In the genomic region with DNA sequence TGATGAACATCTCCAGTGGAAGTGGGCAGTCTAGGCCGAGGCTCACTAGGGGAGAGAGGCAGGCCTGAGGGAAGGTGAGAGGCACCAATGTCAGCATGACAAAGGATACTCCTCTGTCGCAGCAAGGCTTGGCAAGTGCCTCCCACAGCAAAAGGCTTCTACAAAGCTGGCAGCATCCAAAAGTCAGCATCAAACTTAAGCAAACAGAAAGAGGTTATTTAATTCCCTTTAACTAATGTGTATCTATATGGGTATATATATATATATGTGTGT, we compare ENCODE assay signal across 1 cellular context.
TF ChIP-seq lines count a peak whose summit lies in the region.

No MANE protein-coding gene starts in this region.

TF ChIP-seq in SK-N-SH treated with all-trans-retinoic acid at 6 μM for 48 hours, 23 proteins besides CTCF, POLR2A, EP300 and RAD21 (continued from another document):
- TF ChIP-seq, protein P1, sequence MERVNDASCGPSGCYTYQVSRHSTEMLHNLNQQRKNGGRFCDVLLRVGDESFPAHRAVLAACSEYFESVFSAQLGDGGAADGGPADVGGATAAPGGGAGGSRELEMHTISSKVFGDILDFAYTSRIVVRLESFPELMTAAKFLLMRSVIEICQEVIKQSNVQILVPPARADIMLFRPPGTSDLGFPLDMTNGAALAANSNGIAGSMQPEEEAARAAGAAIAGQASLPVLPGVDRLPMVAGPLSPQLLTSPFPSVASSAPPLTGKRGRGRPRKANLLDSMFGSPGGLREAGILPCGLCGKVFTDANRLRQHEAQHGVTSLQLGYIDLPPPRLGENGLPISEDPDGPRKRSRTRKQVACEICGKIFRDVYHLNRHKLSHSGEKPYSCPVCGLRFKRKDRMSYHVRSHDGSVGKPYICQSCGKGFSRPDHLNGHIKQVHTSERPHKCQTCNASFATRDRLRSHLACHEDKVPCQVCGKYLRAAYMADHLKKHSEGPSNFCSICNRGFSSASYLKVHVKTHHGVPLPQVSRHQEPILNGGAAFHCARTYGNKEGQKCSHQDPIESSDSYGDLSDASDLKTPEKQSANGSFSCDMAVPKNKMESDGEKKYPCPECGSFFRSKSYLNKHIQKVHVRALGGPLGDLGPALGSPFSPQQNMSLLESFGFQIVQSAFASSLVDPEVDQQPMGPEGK (CRISPR knock-in tag; IDR thresholded peaks at IDR 0.05; ENCODE audit: borderline replicate concordance), result no peak
- TF ChIP-seq, protein P2, sequence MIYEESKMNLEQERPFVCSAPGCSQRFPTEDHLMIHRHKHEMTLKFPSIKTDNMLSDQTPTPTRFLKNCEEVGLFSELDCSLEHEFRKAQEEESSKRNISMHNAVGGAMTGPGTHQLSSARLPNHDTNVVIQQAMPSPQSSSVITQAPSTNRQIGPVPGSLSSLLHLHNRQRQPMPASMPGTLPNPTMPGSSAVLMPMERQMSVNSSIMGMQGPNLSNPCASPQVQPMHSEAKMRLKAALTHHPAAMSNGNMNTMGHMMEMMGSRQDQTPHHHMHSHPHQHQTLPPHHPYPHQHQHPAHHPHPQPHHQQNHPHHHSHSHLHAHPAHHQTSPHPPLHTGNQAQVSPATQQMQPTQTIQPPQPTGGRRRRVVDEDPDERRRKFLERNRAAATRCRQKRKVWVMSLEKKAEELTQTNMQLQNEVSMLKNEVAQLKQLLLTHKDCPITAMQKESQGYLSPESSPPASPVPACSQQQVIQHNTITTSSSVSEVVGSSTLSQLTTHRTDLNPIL (CRISPR knock-in tag; IDR thresholded peaks at IDR 0.05; ENCODE audit: low read depth), result no peak
- TF ChIP-seq, protein P3, sequence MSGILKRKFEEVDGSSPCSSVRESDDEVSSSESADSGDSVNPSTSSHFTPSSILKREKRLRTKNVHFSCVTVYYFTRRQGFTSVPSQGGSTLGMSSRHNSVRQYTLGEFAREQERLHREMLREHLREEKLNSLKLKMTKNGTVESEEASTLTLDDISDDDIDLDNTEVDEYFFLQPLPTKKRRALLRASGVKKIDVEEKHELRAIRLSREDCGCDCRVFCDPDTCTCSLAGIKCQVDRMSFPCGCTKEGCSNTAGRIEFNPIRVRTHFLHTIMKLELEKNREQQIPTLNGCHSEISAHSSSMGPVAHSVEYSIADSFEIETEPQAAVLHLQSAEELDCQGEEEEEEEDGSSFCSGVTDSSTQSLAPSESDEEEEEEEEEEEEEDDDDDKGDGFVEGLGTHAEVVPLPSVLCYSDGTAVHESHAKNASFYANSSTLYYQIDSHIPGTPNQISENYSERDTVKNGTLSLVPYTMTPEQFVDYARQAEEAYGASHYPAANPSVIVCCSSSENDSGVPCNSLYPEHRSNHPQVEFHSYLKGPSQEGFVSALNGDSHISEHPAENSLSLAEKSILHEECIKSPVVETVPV (CRISPR knock-in tag; IDR thresholded peaks at IDR 0.05), result no peak
- no peak for TF ChIP-seq RARB (CRISPR knock-in tag; IDR thresholded peaks at IDR 0.05)
